ENCODE assay signal across 13 cellular contexts in genomic region chr17:64358261-64358788, GRCh38. TPM values are rescaled to one million over a fixed set of nuclear protein-coding genes. Genes with fewer than 3 reads are reported as not detected.
DNase-seq lines count a peak whose midpoint lies in the region; ATAC-seq and TF ChIP-seq lines count a peak whose summit lies in the region.
"Had no signal": no experiment of that assay in that cellular context is flagged by ENCODE, and none has a peak within 500 bp of the region (broad histone marks: within the 10 kb centered on the region; RNA-seq: fewer than 3 reads in every experiment).

No MANE protein-coding gene starts in this region.

- no peak overlapping the region for H3K4me3 Mint-ChIP-seq in GM23338
- H3K4me3 Mint-ChIP-seq: mesothelial cell of epicardium had no signal

- H3K36me3 ChIP-seq in sigmoid colon (no peaks in the 10 kb centered on the region), GM23338 (ENCODE audit: insufficient read depth) (no peaks in the 10 kb centered on the region)

- CTCF ChIA-PET in RWPE1 (lab: Yijun Ruan, JAX) = interaction anchor here (0.5 to 1.7 kb wide), 2 partner anchors 9 to 1932 kb away, joined by 3 to 4 read pairs; no protein-coding TSS in a partner anchor

- peaks cover 3% of the 10 kb centered on the region for H3K27me3 Mint-ChIP-seq in GM23338 (ENCODE audit: insufficient read depth, low read depth, poor library complexity)

- 84 to 89% methylated on average over 7 of the region's 7 CpGs for WGBS in sigmoid colon, 2 donors

- H3K4me1 ChIP-seq in sigmoid colon (no peaks in the 10 kb centered on the region), GM23338 (ENCODE audit: insufficient read depth) (no peaks in the 10 kb centered on the region)

- no peaks in the 10 kb centered on the region for H3K9me3 ChIP-seq in sigmoid colon

- no peaks in the 10 kb centered on the region for H3K79me2 ChIP-seq in GM23338 (replicated peaks; ENCODE audit: insufficient read depth)

- no peak overlapping the region for H3K4me3 ChIP-seq in sigmoid colon
- H3K4me3 ChIP-seq in GM23338 = no peak overlapping the region

- H3F3A ChIP-seq in GM23338 (replicated peaks; ENCODE audit: low read depth) = no peaks in the 10 kb centered on the region

- no peak for TF ChIP-seq CTCF in RWPE1 (conservative IDR thresholded peaks at IDR 0.05; ENCODE audit: low read depth)
- TF ChIP-seq CTCF in sigmoid colon (IDR thresholded peaks at IDR 0.05) = no peak
- no peak for TF ChIP-seq CTCF in GM23338 (conservative IDR thresholded peaks at IDR 0.05; ENCODE audit: low read depth in 2 of 2)

- no peak for ATAC-seq in GM23338

- TF ChIP-seq POLR2A in sigmoid colon (IDR thresholded peaks at IDR 0.05) = no peak

- no peak overlapping the region for H2AFZ ChIP-seq in GM23338

- no peaks in the 10 kb centered on the region for H4K20me1 ChIP-seq in GM23338 (replicated peaks; ENCODE audit: insufficient read depth)

- peak; percentile 13 for DNase-seq in NCI-H146 (lab: John Stamatoyannopoulos, UW)
- no peak for DNase-seq in NCI-H146 treated with DMSO at 0.1 percent for 48 hours (lab: John Stamatoyannopoulos, UW; ENCODE audit: unreplicated experiment)
- peak; percentile 80 for DNase-seq in NCI-H2029 treated with DMSO at 0.1 percent for 48 hours (lab: John Stamatoyannopoulos, UW)
- no peak for DNase-seq in RWPE1 (ENCODE audit: low spot score)
- DNase-seq in sigmoid colon = peak; percentile 56
- no peak for DNase-seq in islet precursor cell
- no peak for DNase-seq in Ammon's horn (ENCODE audit: low spot score)
- no peak for DNase-seq in GM23338 (ENCODE audit: low spot score)
- DNase-seq: 8988T, DND-41, T-helper 9 cell had no signal

- POLR2A ChIA-PET in RWPE1 (lab: Yijun Ruan, JAX; ENCODE audit: low non-redundant PET) = no interaction called here

- no peaks in the 10 kb centered on the region for H3K9me2 ChIP-seq in GM23338 (ENCODE audit: insufficient read depth)

- H3K4me1 Mint-ChIP-seq in GM23338 = no peaks in the 10 kb centered on the region; the same call in 2 of the 3 replicates
- H3K4me1 Mint-ChIP-seq: mesothelial cell of epicardium had no signal

- H3K27ac Mint-ChIP-seq in GM23338 = no peak overlapping the region
- H3K27ac Mint-ChIP-seq: mesothelial cell of epicardium had no signal

- H3K9me3 Mint-ChIP-seq in GM23338 = no peaks in the 10 kb centered on the region
- H3K9me3 Mint-ChIP-seq: mesothelial cell of epicardium had no signal

- intact Hi-C loops in sigmoid colon (cut with DNase I) = no loop called here

- H3K27me3 ChIP-seq in sigmoid colon (no peaks in the 10 kb centered on the region), GM23338 (ENCODE audit: insufficient read depth) (no peaks in the 10 kb centered on the region)

- peak overlapping the region; percentile 93 for H3K27ac ChIP-seq in RWPE1
- peak overlapping the region in 2 of 4 donors; percentile 9 to 33 for H3K27ac ChIP-seq in sigmoid colon
- no peak overlapping the region for H3K27ac ChIP-seq in GM23338 (ENCODE audit: low read depth)
- H3K27ac ChIP-seq: KMS-11 had no signal

- H3K4me2 ChIP-seq in GM23338 = no peak overlapping the region
- H3K4me2 ChIP-seq: KMS-11 had no signal

- no peaks in the 10 kb centered on the region for H3K36me3 Mint-ChIP-seq in GM23338 (ENCODE audit: low read depth)
- H3K36me3 Mint-ChIP-seq: mesothelial cell of epicardium had no signal

- TF ChIP-seq EP300 in sigmoid colon (IDR thresholded peaks at IDR 0.05) = no peak

TF ChIP-seq in GM23338, 12 proteins besides CTCF, POLR2A, EP300 and RAD21 (continues in another document):
- no peak for TF ChIP-seq POLR2AphosphoS5 (IDR thresholded peaks at IDR 0.05; ENCODE audit: low read depth)
- TF ChIP-seq NANOG (IDR thresholded peaks at IDR 0.05; ENCODE audit: borderline replicate concordance) = no peak
- TF ChIP-seq EZH2 (IDR thresholded peaks at IDR 0.05; ENCODE audit: low read depth, unreplicated experiment) = no peak
- TF ChIP-seq JUNB (IDR thresholded peaks at IDR 0.05; ENCODE audit: unreplicated experiment) = no peak
- TF ChIP-seq ETS1 (IDR thresholded peaks at IDR 0.05) = no peak
- TF ChIP-seq ZNF462 (CRISPR knock-in tag; IDR thresholded peaks at IDR 0.05) = no peak
- no peak for TF ChIP-seq STAT1 (IDR thresholded peaks at IDR 0.05; ENCODE audit: unreplicated experiment)
- no peak for TF ChIP-seq ZNF331 (CRISPR knock-in tag; IDR thresholded peaks at IDR 0.05; ENCODE audit: low read depth)

RNA-seq across cellular contexts. Expression of gene PECAM1, which starts 32.3 kb away (rescaled TPM):
- total RNA-seq in sigmoid colon = 10 to 100 TPM; 36.0 to 60.9 (median 44.3) TPM
- 10 to 100 TPM in 1 of 3 donors, 1 to 10 TPM in 2; 3.6 to 39.0 (median 4.9) TPM for polyA plus RNA-seq in sigmoid colon
- 0.04 TPM in 1 of 2 replicates, not detected in the other for total RNA-seq in GM23338 (2014; rRNA removed; shearing (Covaris generic))
- not detected in 2 replicates for polyA plus RNA-seq in GM23338 (2016; fragmentation: Nextera tagmentation; extraction: Ambion mirVana)

Comparison
In these comparisons a context has a peak if more than half of its experiments do, and no peak if none do; other contexts are left out.
1. DNase-seq: peak in NCI-H146 (single experiment), NCI-H2029 treated with DMSO at 0.1 percent for 48 hours (single experiment) and sigmoid colon (single experiment); none in NCI-H146 treated with DMSO at 0.1 percent for 48 hours (single experiment), RWPE1 (single experiment), islet precursor cell (single experiment), Ammon's horn (single experiment) and GM23338 (single experiment).
2. RNA of gene PECAM1, which starts 32.3 kb away (total RNA-seq): 36.0 to 60.9 TPM in sigmoid colon; 0.04 TPM in GM23338; every median in the first group is over 10 times any median in the second.